In the genomic region with DNA sequence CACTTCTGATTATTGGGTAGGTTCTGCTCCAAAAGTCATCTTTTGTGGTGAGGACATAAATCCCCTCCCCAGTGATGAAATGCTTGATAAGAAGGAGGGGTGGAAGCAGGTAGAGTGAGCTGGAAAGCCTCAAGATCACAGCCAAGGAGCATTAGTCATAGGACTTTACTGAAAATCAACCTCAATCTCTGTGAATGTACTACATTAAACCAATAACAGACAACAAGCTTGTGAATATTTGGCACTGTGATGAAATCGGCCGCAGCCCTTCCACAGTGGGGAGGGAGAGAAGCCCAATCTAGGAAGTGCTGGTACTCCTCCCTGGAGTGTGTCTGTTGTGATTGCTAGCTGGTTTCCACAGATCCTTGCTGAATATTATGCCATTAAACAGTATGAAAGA, we compare ENCODE assay signal across 25 cellular contexts. TPM values are rescaled to one million over a fixed set of nuclear protein-coding genes. Genes with fewer than 3 reads are reported as not detected.
DNase-seq lines count a peak whose midpoint lies in the region; ATAC-seq, FAIRE-seq and TF ChIP-seq lines count a peak whose summit lies in the region.
"Had no signal": no experiment of that assay in that cellular context is flagged by ENCODE, and none has a peak within 500 bp of the region (broad histone marks: within the 10 kb centered on the region; RNA-seq: fewer than 3 reads in every experiment).

No MANE protein-coding gene starts in this region.

- H2AFZ ChIP-seq in MM.1S (ENCODE audit: low read length) = no peak overlapping the region

- TF ChIP-seq CTCF in kidney epithelial cell (IDR thresholded peaks at IDR 0.05; ENCODE audit: insufficient read depth, low read length, poor library complexity, severe bottlenecking) (no peak), Caco-2 (IDR thresholded peaks at IDR 0.05; ENCODE audit: insufficient read depth in 1 of 2, low read depth in 1 of 2, low read length in 1 of 2, severe bottlenecking in 1 of 2, unreplicated experiment in 1 of 2) (no peak), MM.1S (IDR thresholded peaks at IDR 0.05; ENCODE audit: low read length) (no peak)

- CTCF ChIA-PET in Caco-2 (lab: Charles Lee) = no interaction called here

- H3K4me3 ChIP-seq in kidney epithelial cell (ENCODE audit: low read depth, low read length) (no peak overlapping the region), Caco-2 (ENCODE audit: low read depth, low read length) (no peak overlapping the region), MM.1S (ENCODE audit: low read length) (no peak overlapping the region)
- H3K4me3 ChIP-seq: ascending aorta, K562, SJCRH30, tibial nerve had no signal

- peaks cover 23% of the 10 kb centered on the region for H3K4me1 Mint-ChIP-seq in activated naive CD8-positive, alpha-beta T cell treated with anti-CD3 and anti-CD28 coated beads, Interleukin-2, amount 50 U/mL, for 24 hours
- peaks cover 4% of the 10 kb centered on the region for H3K4me1 Mint-ChIP-seq in activated naive CD8-positive, alpha-beta T cell treated with anti-CD3 and anti-CD28 coated beads for 36 hours
- peaks cover 13% of the 10 kb centered on the region for H3K4me1 Mint-ChIP-seq in activated T-helper 2 cell treated with anti-CD3 and anti-CD28 coated beads, Interferon-gamma antibody, Interleukin-2, Interleukin-4, amounts not matched to agents 10 μg/mL and 5 μg/mL and 100 μg/mL, durations not matched to agents 14 hours and 24 hours and 36 hours (ENCODE audit: low read depth)
- peaks cover 18% of the 10 kb centered on the region for H3K4me1 Mint-ChIP-seq in Caco-2 (ENCODE audit: low read depth, unreplicated experiment)
- H3K4me1 Mint-ChIP-seq: T-helper 17 cell had no signal

- H3K36me3 ChIP-seq in kidney epithelial cell (ENCODE audit: control insufficient read depth, insufficient read depth, low read length) (no peaks in the 10 kb centered on the region), Caco-2 (ENCODE audit: control insufficient read depth, insufficient read depth, low read length) (no peaks in the 10 kb centered on the region), MM.1S (replicated peaks; ENCODE audit: insufficient read depth, low read length) (no peaks in the 10 kb centered on the region)
- H3K36me3 ChIP-seq: ascending aorta, neutrophil, SJCRH30, tibial nerve, WERI-Rb-1 had no signal

- ATAC-seq in activated naive CD8-positive, alpha-beta T cell treated with anti-CD3 and anti-CD28 coated beads, Interleukin-2, amount 50 U/mL, for 24 hours = peak; percentile 77
- ATAC-seq: K562, T-helper 17 cell had no signal

- BruUV-seq in Caco-2 (replicated peaks; lab: Mats Ljungman, UMichigan) = no TSS peak

- H3K27me3 Mint-ChIP-seq in activated naive CD8-positive, alpha-beta T cell treated with anti-CD3 and anti-CD28 coated beads, Interleukin-2, amount 50 U/mL, for 24 hours = peaks cover 27% of the 10 kb centered on the region
- peaks cover 40% of the 10 kb centered on the region for H3K27me3 Mint-ChIP-seq in activated naive CD8-positive, alpha-beta T cell treated with anti-CD3 and anti-CD28 coated beads for 36 hours
- H3K27me3 Mint-ChIP-seq in activated T-helper 2 cell treated with anti-CD3 and anti-CD28 coated beads, Interferon-gamma antibody, Interleukin-2, Interleukin-4, amounts not matched to agents 10 μg/mL and 5 μg/mL and 100 μg/mL, durations not matched to agents 14 hours and 24 hours and 36 hours (ENCODE audit: low read depth) = peaks cover 2% of the 10 kb centered on the region
- no peaks in the 10 kb centered on the region for H3K27me3 Mint-ChIP-seq in Caco-2 (ENCODE audit: insufficient read depth, unreplicated experiment)

- H3K36me3 Mint-ChIP-seq in activated naive CD8-positive, alpha-beta T cell treated with anti-CD3 and anti-CD28 coated beads, Interleukin-2, amount 50 U/mL, for 24 hours (ENCODE audit: low read depth) = no peaks in the 10 kb centered on the region
- H3K36me3 Mint-ChIP-seq in activated naive CD8-positive, alpha-beta T cell treated with anti-CD3 and anti-CD28 coated beads for 36 hours = no peaks in the 10 kb centered on the region
- H3K36me3 Mint-ChIP-seq in activated T-helper 2 cell treated with anti-CD3 and anti-CD28 coated beads, Interferon-gamma antibody, Interleukin-2, Interleukin-4, amounts not matched to agents 10 μg/mL and 5 μg/mL and 100 μg/mL, durations not matched to agents 14 hours and 24 hours and 36 hours (ENCODE audit: low read depth) = no peaks in the 10 kb centered on the region
- no peaks in the 10 kb centered on the region for H3K36me3 Mint-ChIP-seq in Caco-2 (ENCODE audit: insufficient read depth, unreplicated experiment)

- H3K9ac ChIP-seq in MM.1S (ENCODE audit: low read length) = no peak overlapping the region

- POLR2A ChIA-PET in Caco-2 (lab: Charles Lee) = no interaction called here

- no peak overlapping the region for H3K4me2 ChIP-seq in MM.1S (ENCODE audit: low read depth, low read length)

- H3K4me1 ChIP-seq in Caco-2 (peaks cover 36% of the 10 kb centered on the region), MM.1S (ENCODE audit: low read length) (no peaks in the 10 kb centered on the region)
- H3K4me1 ChIP-seq: ascending aorta, SJCRH30, tibial nerve had no signal

- no peaks in the 10 kb centered on the region for H3F3A ChIP-seq in MM.1S (ENCODE audit: insufficient read depth, low read length)

- intact Hi-C loops in activated T-helper 2 cell treated with anti-CD3 and anti-CD28 coated beads, Interferon-gamma antibody, Interleukin-2, Interleukin-4, amounts not matched to agents 10 μg/mL and 5 μg/mL and 100 μg/mL, durations not matched to agents 14 hours and 24 hours and 36 hours (cut with micrococcal nuclease) = loop anchor here (10.0 kb wide), 1 partner anchor 47 kb away; no protein-coding TSS in a partner anchor
- intact Hi-C loops in Caco-2 (cut with micrococcal nuclease; ENCODE audit: unreplicated experiment) = no loop called here

- no peak overlapping the region for H3K4me3 Mint-ChIP-seq in activated naive CD8-positive, alpha-beta T cell treated with anti-CD3 and anti-CD28 coated beads, Interleukin-2, amount 50 U/mL, for 24 hours
- no peak overlapping the region for H3K4me3 Mint-ChIP-seq in activated naive CD8-positive, alpha-beta T cell treated with anti-CD3 and anti-CD28 coated beads for 36 hours
- H3K4me3 Mint-ChIP-seq in activated T-helper 2 cell treated with anti-CD3 and anti-CD28 coated beads, Interferon-gamma antibody, Interleukin-2, Interleukin-4, amounts not matched to agents 10 μg/mL and 5 μg/mL and 100 μg/mL, durations not matched to agents 14 hours and 24 hours and 36 hours (ENCODE audit: low read depth) = no peak overlapping the region
- H3K4me3 Mint-ChIP-seq in Caco-2 (ENCODE audit: unreplicated experiment) = no peak overlapping the region
- H3K4me3 Mint-ChIP-seq: CD4-positive, alpha-beta T cell; H9; T-helper 17 cell had no signal

- no peaks in the 10 kb centered on the region for H3K79me2 ChIP-seq in MM.1S (ENCODE audit: low read length)

- no peaks in the 10 kb centered on the region for H3K9me3 ChIP-seq in Caco-2
- H3K9me3 ChIP-seq in MM.1S (replicated peaks; ENCODE audit: insufficient read depth, low read length) = no peaks in the 10 kb centered on the region
- H3K9me3 ChIP-seq: ascending aorta, neutrophil, SJCRH30, tibial nerve had no signal

- no peaks in the 10 kb centered on the region for H3K27me3 ChIP-seq in kidney epithelial cell (ENCODE audit: control insufficient read depth, insufficient read depth, low read length)
- no peaks in the 10 kb centered on the region; the same call in none of the 2 replicates for H3K27me3 ChIP-seq in Caco-2 (replicated peaks; ENCODE audit: control insufficient read depth, insufficient read depth, low read length)
- H3K27me3 ChIP-seq in MM.1S (replicated peaks; ENCODE audit: insufficient read depth, low read length) = no peaks in the 10 kb centered on the region
- H3K27me3 ChIP-seq: ascending aorta, tibial nerve had no signal

- H3K9me3 Mint-ChIP-seq in activated naive CD8-positive, alpha-beta T cell treated with anti-CD3 and anti-CD28 coated beads, Interleukin-2, amount 50 U/mL, for 24 hours = no peaks in the 10 kb centered on the region
- no peaks in the 10 kb centered on the region for H3K9me3 Mint-ChIP-seq in activated naive CD8-positive, alpha-beta T cell treated with anti-CD3 and anti-CD28 coated beads for 36 hours
- no peaks in the 10 kb centered on the region for H3K9me3 Mint-ChIP-seq in activated T-helper 2 cell treated with anti-CD3 and anti-CD28 coated beads, Interferon-gamma antibody, Interleukin-2, Interleukin-4, amounts not matched to agents 10 μg/mL and 5 μg/mL and 100 μg/mL, durations not matched to agents 14 hours and 24 hours and 36 hours
- H3K9me3 Mint-ChIP-seq in Caco-2 (ENCODE audit: unreplicated experiment) = no peaks in the 10 kb centered on the region
- H3K9me3 Mint-ChIP-seq: CD4-positive, alpha-beta T cell; H9 had no signal

- no peak for DNase-seq in activated naive CD8-positive, alpha-beta T cell treated with anti-CD3 and anti-CD28 coated beads, Interleukin-2, amount 50 U/mL, for 24 hours
- DNase-seq in activated naive CD8-positive, alpha-beta T cell treated with anti-CD3 and anti-CD28 coated beads for 36 hours = no peak
- no peak for DNase-seq in activated T-helper 2 cell treated with anti-CD3 and anti-CD28 coated beads, Interferon-gamma antibody, Interleukin-2, Interleukin-4, amounts not matched to agents 10 μg/mL and 5 μg/mL and 100 μg/mL, durations not matched to agents 14 hours and 24 hours and 36 hours (ENCODE audit: low spot score)
- peak; percentile 38 for DNase-seq in kidney epithelial cell (ENCODE audit: low read depth)
- DNase-seq in urothelium cell line (ENCODE audit: low spot score) = peak; percentile 45
- DNase-seq in Caco-2 = no peak
- no peak for DNase-seq in putamen (ENCODE audit: low spot score)
- no peak for DNase-seq in MM.1S
- DNase-seq: activated CD8-positive, alpha-beta memory T cell treated with anti-CD3 and anti-CD28 coated beads for 24 hours; CD4-positive, alpha-beta T cell; EL; H9; left cardiac atrium; NCI-H1105; NCI-H748 treated with DMSO at 0.1 percent for 48 hours; OCI-M1; SJCRH30; T-helper 17 cell; WERI-Rb-1 had no signal

- H4K20me1 ChIP-seq in MM.1S (ENCODE audit: insufficient read depth, low read length) = no peaks in the 10 kb centered on the region

- H3K27ac ChIP-seq in MM.1S (ENCODE audit: low read length) = no peak overlapping the region
- H3K27ac ChIP-seq: ascending aorta, neutrophil, SJCRH30, tibial nerve, WERI-Rb-1 had no signal

- no peak overlapping the region for H3K27ac Mint-ChIP-seq in activated naive CD8-positive, alpha-beta T cell treated with anti-CD3 and anti-CD28 coated beads, Interleukin-2, amount 50 U/mL, for 24 hours
- H3K27ac Mint-ChIP-seq in activated naive CD8-positive, alpha-beta T cell treated with anti-CD3 and anti-CD28 coated beads for 36 hours = no peak overlapping the region
- peak overlapping the region; percentile 15 for H3K27ac Mint-ChIP-seq in activated T-helper 2 cell treated with anti-CD3 and anti-CD28 coated beads, Interferon-gamma antibody, Interleukin-2, Interleukin-4, amounts not matched to agents 10 μg/mL and 5 μg/mL and 100 μg/mL, durations not matched to agents 14 hours and 24 hours and 36 hours
- H3K27ac Mint-ChIP-seq in Caco-2 (ENCODE audit: unreplicated experiment) = no peak overlapping the region
- H3K27ac Mint-ChIP-seq: CD4-positive, alpha-beta T cell; H9; T-helper 17 cell had no signal

- FAIRE-seq in urothelium cell line (lab: Jason Lieb, UNC) = no peak
- FAIRE-seq: K562 had no signal

- no peaks in the 10 kb centered on the region for H3K9me2 ChIP-seq in MM.1S (replicated peaks; ENCODE audit: insufficient read depth, low read length)

RNA-seq across cellular contexts. Expression of a gene that starts 41.2 kb away (rescaled TPM):
- not detected for total RNA-seq in activated naive CD8-positive, alpha-beta T cell treated with anti-CD3 and anti-CD28 coated beads for 36 hours
- not detected in 2 replicates for total RNA-seq in activated T-helper 2 cell treated with anti-CD3 and anti-CD28 coated beads, Interferon-gamma antibody, Interleukin-2, Interleukin-4, amounts not matched to agents 10 μg/mL and 5 μg/mL and 100 μg/mL, durations not matched to agents 14 hours and 24 hours and 36 hours
- total RNA-seq in kidney epithelial cell (not detected in 2 replicates), Caco-2 (2022) (not detected in 2 replicates)
- total RNA-seq: ascending aorta; CD4-positive, alpha-beta T cell; fibroblast of villous mesenchyme; H9; K562; left cardiac atrium; mononuclear cell; SJCRH30; T-helper 17 cell; tibial nerve had no signal

Comparison
In these comparisons a context has a peak if more than half of its experiments do, and no peak if none do; other contexts are left out.
1. DNase-seq: peak in kidney epithelial cell (single experiment) and urothelium cell line (single experiment); none in activated naive CD8-positive, alpha-beta T cell treated with anti-CD3 and anti-CD28 coated beads, Interleukin-2, amount 50 U/mL, for 24 hours (single experiment), activated naive CD8-positive, alpha-beta T cell treated with anti-CD3 and anti-CD28 coated beads for 36 hours (single experiment), activated T-helper 2 cell treated with anti-CD3 and anti-CD28 coated beads, Interferon-gamma antibody, Interleukin-2, Interleukin-4, amounts not matched to agents 10 μg/mL and 5 μg/mL and 100 μg/mL, durations not matched to agents 14 hours and 24 hours and 36 hours (single experiment), Caco-2 (0 of 2), putamen (single experiment) and MM.1S (single experiment).